15 cellular contexts compared by ENCODE assay signal in genomic region chr9:111828193-111828592, GRCh38. TPM values are rescaled to one million over a fixed set of nuclear protein-coding genes. Genes with fewer than 3 reads are reported as not detected.
DNase-seq lines count a peak whose midpoint lies in the region; ATAC-seq and TF ChIP-seq lines count a peak whose summit lies in the region.
"Had no signal": no experiment of that assay in that cellular context is flagged by ENCODE, and none has a peak within 500 bp of the region (broad histone marks: within the 10 kb centered on the region; RNA-seq: fewer than 3 reads in every experiment).

No MANE protein-coding gene starts in this region.

- H3K9me3 ChIP-seq in adrenal gland (replicated peaks in 1 of 3) (no peaks in the 10 kb centered on the region), uterus (no peaks in the 10 kb centered on the region)
- H3K9me3 ChIP-seq: HAP-1, thoracic aorta had no signal

- H3K4me1 ChIP-seq in adrenal gland (replicated peaks in 1 of 2) (no peaks in the 10 kb centered on the region), uterus (no peaks in the 10 kb centered on the region)
- H3K4me1 ChIP-seq: HAP-1 had no signal

- no peak overlapping the region for H3K27ac Mint-ChIP-seq in memory B cell
- H3K27ac Mint-ChIP-seq: activated B cell treated with CpG ODN at 0.5 μM for 24 hours; activated T-helper 1 cell treated with anti-CD3 and anti-CD28 coated beads, Interleukin-12 subunit alpha, Interleukin-12 subunit beta, Interleukin-2, Interleukin-4 antibody, amounts not matched to agents 30 ng/mL and 10 ng/mL and 1 ng/mL, durations not matched to agents 14 hours and 24 hours and 36 hours had no signal

- H3K27ac ChIP-seq in adrenal gland (no peak overlapping the region), uterus (no peak overlapping the region)
- H3K27ac ChIP-seq: thoracic aorta had no signal

- H3K36me3 ChIP-seq in adrenal gland (replicated peaks in 1 of 2) (no peaks in the 10 kb centered on the region), uterus (no peaks in the 10 kb centered on the region)
- H3K36me3 ChIP-seq: HAP-1, thoracic aorta had no signal

- TF ChIP-seq CTCF in adrenal gland (IDR thresholded peaks at IDR 0.05) = peak in 5 of 6 experiments; percentile 15 to 42 (median 35)
- TF ChIP-seq CTCF in uterus (IDR thresholded peaks at IDR 0.05) = peak in 2 of 4 experiments; percentile 14 to 29

- peak; percentile 38 for ATAC-seq in memory B cell (ENCODE audit: low read depth)
- no peak for ATAC-seq in GM21390 (IDR thresholded peaks at IDR 0.05; ENCODE audit: unreplicated experiment)
- ATAC-seq in GM21367 (IDR thresholded peaks at IDR 0.05; ENCODE audit: unreplicated experiment) = no peak
- ATAC-seq: left cardiac atrium had no signal

- peak; percentile 3 for DNase-seq in DMS53 treated with DMSO at 0.1 percent for 48 hours (lab: John Stamatoyannopoulos, UW; ENCODE audit: unreplicated experiment)
- peak; percentile 17 for DNase-seq in HT1080 (ENCODE audit: low read depth)
- peak in 1 of 7 donors; percentile 27 for DNase-seq in adrenal gland
- DNase-seq in memory B cell (ENCODE audit: low spot score in 2 of 2) = peak in 1 of 2 donors; percentile 9
- DNase-seq in NOMO-1 treated with DMSO at 0.1 percent for 48 hours (lab: John Stamatoyannopoulos, UW; ENCODE audit: unreplicated experiment) = no peak
- no peak for DNase-seq in uterus
- DNase-seq: activated B cell treated with CpG ODN at 0.5 μM for 24 hours, left cardiac atrium, MV-4-11, posterior cingulate gyrus had no signal

- H3K36me3 Mint-ChIP-seq in memory B cell = no peaks in the 10 kb centered on the region

- no peak overlapping the region for H3K4me3 ChIP-seq in adrenal gland
- no peak overlapping the region for H3K4me3 ChIP-seq in uterus
- H3K4me3 ChIP-seq: HAP-1, thoracic aorta had no signal

- peaks cover 3% of the 10 kb centered on the region for H3K4me1 Mint-ChIP-seq in memory B cell

- WGBS in adrenal gland, 4 donors = 25 to 42% (median 36%) methylated on average over 4 of the region's 4 CpGs

- no peaks in the 10 kb centered on the region for H3K9me3 Mint-ChIP-seq in memory B cell
- H3K9me3 Mint-ChIP-seq: activated B cell treated with CpG ODN at 0.5 μM for 24 hours; activated T-helper 1 cell treated with anti-CD3 and anti-CD28 coated beads, Interleukin-12 subunit alpha, Interleukin-12 subunit beta, Interleukin-2, Interleukin-4 antibody, amounts not matched to agents 30 ng/mL and 10 ng/mL and 1 ng/mL, durations not matched to agents 14 hours and 24 hours and 36 hours had no signal

- TF ChIP-seq POLR2A in adrenal gland (IDR thresholded peaks at IDR 0.05) (no peak), uterus (IDR thresholded peaks at IDR 0.05) (no peak)

- H3K27me3 Mint-ChIP-seq in memory B cell = no peaks in the 10 kb centered on the region
- H3K27me3 Mint-ChIP-seq: activated B cell treated with CpG ODN at 0.5 μM for 24 hours had no signal

- no peaks in the 10 kb centered on the region for H3K27me3 ChIP-seq in adrenal gland
- H3K27me3 ChIP-seq in uterus = no peaks in the 10 kb centered on the region

- intact Hi-C loops in adrenal gland (cut with DNase I) = no loop called here
- intact Hi-C loops in uterus (cut with DNase I; ENCODE audit: low total_unique reads) = no loop called here

- no peak overlapping the region for H3K4me3 Mint-ChIP-seq in memory B cell
- H3K4me3 Mint-ChIP-seq: activated B cell treated with CpG ODN at 0.5 μM for 24 hours; activated T-helper 1 cell treated with anti-CD3 and anti-CD28 coated beads, Interleukin-12 subunit alpha, Interleukin-12 subunit beta, Interleukin-2, Interleukin-4 antibody, amounts not matched to agents 30 ng/mL and 10 ng/mL and 1 ng/mL, durations not matched to agents 14 hours and 24 hours and 36 hours had no signal

RNA-seq across cellular contexts. Expression of gene SHOC1, which starts 33.5 kb away (rescaled TPM):
- not detected in 2 replicates for total RNA-seq in HT1080 (2014; rRNA removed; shearing (Covaris generic))
- polyA plus RNA-seq in HT1080 (2015; cell fraction: cytosol; rRNA removed) = not detected in 2 replicates
- polyA plus RNA-seq in HT1080 (2015; cell fraction: nucleus; rRNA removed) = not detected in 2 replicates
- total RNA-seq in adrenal gland = 1 to 10 TPM in 6 of 8 donors, under 1 TPM in 2; 0.11 to 8.2 (median 2.7) TPM
- polyA plus RNA-seq in adrenal gland = 1 to 10 TPM in 2 of 3 donors, under 1 TPM in 1; 0.57 to 4.8 (median 3.0) TPM
- 1 to 10 TPM in 1 of 4 donors, under 1 TPM in 1, not detected in 2; 0.28 to 1.0 TPM for total RNA-seq in uterus
- total RNA-seq: activated B cell treated with CpG ODN at 0.5 μM for 24 hours; activated T-helper 1 cell treated with anti-CD3 and anti-CD28 coated beads, Interleukin-12 subunit alpha, Interleukin-12 subunit beta, Interleukin-2, Interleukin-4 antibody, amounts not matched to agents 30 ng/mL and 10 ng/mL and 1 ng/mL, durations not matched to agents 14 hours and 24 hours and 36 hours; left cardiac atrium; thoracic aorta had no signal

Comparison
In these comparisons a context has a peak if more than half of its experiments do, and no peak if none do; other contexts are left out.
1. DNase-seq: peak in DMS53 treated with DMSO at 0.1 percent for 48 hours (single experiment) and HT1080 (single experiment); none in NOMO-1 treated with DMSO at 0.1 percent for 48 hours (single experiment) and uterus (0 of 2).